Comparison of ENCODE assay signal across 8 cellular contexts in the genomic region with DNA sequence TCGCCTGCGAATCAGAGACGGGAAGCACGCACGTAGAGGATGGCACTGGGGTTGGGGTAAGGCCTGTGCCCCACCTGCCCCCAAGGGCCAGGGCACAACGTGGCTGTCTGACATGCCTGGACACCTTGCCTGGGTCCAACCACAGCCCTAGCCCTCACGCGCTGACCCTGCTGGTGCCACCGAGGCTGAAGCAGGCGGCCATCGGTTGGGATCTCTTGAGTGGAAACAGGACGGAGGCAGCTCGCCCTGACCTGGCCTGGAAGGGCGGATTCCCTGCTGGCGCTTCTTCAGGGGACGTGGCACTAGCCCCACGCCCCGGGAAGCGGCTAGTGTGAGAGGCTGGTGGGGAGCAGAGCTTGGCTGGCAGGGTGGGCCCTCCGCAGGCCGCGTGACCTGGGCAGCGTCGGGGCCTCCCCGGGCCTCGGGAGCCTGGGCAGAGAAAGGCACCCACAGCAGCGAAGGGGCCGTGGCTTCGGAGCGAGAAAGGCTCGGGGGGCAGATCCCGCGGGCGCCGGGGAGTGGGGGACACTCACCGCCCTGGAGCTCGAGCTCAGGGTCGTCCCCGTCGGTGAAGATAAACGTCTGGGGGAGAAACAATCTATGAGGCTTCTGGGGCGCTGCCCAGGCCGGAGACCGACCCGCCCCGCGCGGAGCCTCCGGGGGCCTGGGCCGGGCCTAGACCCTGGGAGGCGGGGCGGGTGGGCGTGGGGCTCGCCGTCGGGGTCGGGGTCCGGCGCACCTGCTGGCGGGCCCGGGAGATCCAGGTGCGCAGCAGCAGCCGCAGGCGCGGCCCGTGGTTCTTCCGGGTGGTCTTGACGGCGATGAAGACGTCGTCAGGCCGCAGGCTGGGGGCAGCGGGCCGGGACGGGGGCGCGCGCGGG. TPM values are rescaled to one million over a fixed set of nuclear protein-coding genes. Genes with fewer than 3 reads are reported as not detected.
DNase-seq lines count a peak whose midpoint lies in the region; ATAC-seq, FAIRE-seq and TF ChIP-seq lines count a peak whose summit lies in the region.

No MANE protein-coding gene starts in this region.

- TF ChIP-seq CTCF in astrocyte of the cerebellum (IDR thresholded peaks at IDR 0.05; ENCODE audit: low read depth, low read length, missing control alignments) (no peak), kidney (IDR thresholded peaks at IDR 0.05; ENCODE audit: borderline replicate concordance, extremely low read depth, insufficient read depth) (no peak), thoracic aorta (IDR thresholded peaks at IDR 0.05) (no peak)

- H3K9ac ChIP-seq in kidney (ENCODE audit: low read length in 2 of 2) = peak overlapping the region; percentile 34 to 41

- H3K27me3 ChIP-seq in HAP-1 (ENCODE audit: low read depth) (no peaks in the 10 kb centered on the region), thoracic aorta (replicated peaks; ENCODE audit: insufficient read depth) (no peaks in the 10 kb centered on the region)

- intact Hi-C loops in kidney (cut with DNase I) = no loop called here

- peaks cover 32% of the 10 kb centered on the region for H3K36me3 ChIP-seq in HAP-1 (replicated peaks)
- H3K36me3 ChIP-seq in kidney (ENCODE audit: control insufficient read depth in 1 of 2, insufficient read depth in 2 of 2, low read length in 2 of 2) = peaks cover 3 to 9% of the 10 kb centered on the region in 2 donors
- peaks cover 30% of the 10 kb centered on the region for H3K36me3 ChIP-seq in thoracic aorta

- DNase-seq in AG20443 (ENCODE audit: low spot score) (peak; percentile 59), HAP-1 (ENCODE audit: low spot score in 2 of 2) (no peak), astrocyte of the cerebellum (ENCODE audit: low read depth) (no peak), kidney (peak; percentile 80), thoracic aorta (ENCODE audit: low spot score) (no peak), NCI-H1092 treated with DMSO at 0.1 percent for 48 hours (lab: John Stamatoyannopoulos, UW) (no peak), cerebellar cortex (ENCODE audit: low spot score) (no peak)

- H3K9me3 ChIP-seq in HAP-1 = no peaks in the 10 kb centered on the region
- H3K9me3 ChIP-seq in kidney (ENCODE audit: control insufficient read depth in 1 of 2, low read length in 2 of 2) = no peaks in the 10 kb centered on the region
- H3K9me3 ChIP-seq in thoracic aorta = no peaks in the 10 kb centered on the region

- in situ Hi-C loops in HAP-1 (cut with MboI; ENCODE audit: low sequenced_read_pairs) = no loop called here
- in situ Hi-C loops in astrocyte of the cerebellum (cut with HindIII; ENCODE audit: low sequenced_read_pairs) = no loop called here

- FAIRE-seq in kidney (lab: Jason Lieb, UNC) = no peak

- ATAC-seq in thoracic aorta (ENCODE audit: insufficient number of reproducible peaks, low FRiP score, low read depth) = no peak
- ATAC-seq in HG03439 (IDR thresholded peaks at IDR 0.05; ENCODE audit: unreplicated experiment) = no peak

- no peak overlapping the region for H3K27ac ChIP-seq in kidney (ENCODE audit: low read depth in 2 of 2, low read length in 2 of 2)
- H3K27ac ChIP-seq in thoracic aorta = no peak overlapping the region

- H3K4me1 ChIP-seq in HAP-1 (peaks cover 3% of the 10 kb centered on the region; the same call in 1 of the 2 replicates), kidney (ENCODE audit: control insufficient read depth in 1 of 2, insufficient read depth in 1 of 2, low read depth in 1 of 2, low read length in 2 of 2) (peaks cover 8 to 24% of the 10 kb centered on the region in 2 donors), thoracic aorta (ENCODE audit: control insufficient read depth in 1 of 2, low read depth in 2 of 2) (peaks cover 9 to 38% of the 10 kb centered on the region in 2 donors)

- H3K4me3 ChIP-seq in HAP-1 = peak overlapping the region; percentile 71
- H3K4me3 ChIP-seq in astrocyte of the cerebellum (ENCODE audit: low read depth, low read length) = peak overlapping the region; percentile 76
- H3K4me3 ChIP-seq in kidney (ENCODE audit: low read length in 2 of 2) = peak overlapping the region; percentile 56 to 66
- H3K4me3 ChIP-seq in thoracic aorta = peak overlapping the region; percentile 82

RNA-seq across cellular contexts. Expression of a gene that starts 0.6 kb away (rescaled TPM):
- total RNA-seq in kidney (29.8 TPM), thoracic aorta (10 to 100 TPM; 39.9 to 45.3 TPM)
- polyA plus RNA-seq in kidney (ENCODE audit: insufficient read depth, low read depth, low replicate concordance) = 47.3 TPM

RNA-seq across cellular contexts. Expression of a gene that starts 0.7 kb away (rescaled TPM):
- total RNA-seq in kidney (99.3 TPM), thoracic aorta (10 to 100 TPM; 43.2 to 91.9 TPM)
- 149 TPM for polyA plus RNA-seq in kidney (ENCODE audit: insufficient read depth, low read depth, low replicate concordance)

RNA-seq across cellular contexts. Expression of a gene that starts 13.5 kb away (rescaled TPM):
- total RNA-seq in kidney = 102 TPM
- polyA plus RNA-seq in kidney (ENCODE audit: insufficient read depth, low read depth, low replicate concordance) = 551 TPM
- total RNA-seq in thoracic aorta = 10 to 100 TPM; 33.9 to 87.1 TPM

RNA-seq across cellular contexts. Expression of a gene that starts 14.6 kb away (rescaled TPM):
- 84.8 TPM for total RNA-seq in kidney
- polyA plus RNA-seq in kidney (ENCODE audit: insufficient read depth, low read depth, low replicate concordance) = 102 TPM
- 10 to 100 TPM; 77.3 to 88.9 TPM for total RNA-seq in thoracic aorta

RNA-seq across cellular contexts. Expression of a gene that starts 19.5 kb away (rescaled TPM):
- total RNA-seq in kidney (2.6 TPM), thoracic aorta (1 to 10 TPM in 1 of 2 donors, not detected in 1; 1.8 TPM)
- 13.1 TPM for polyA plus RNA-seq in kidney (ENCODE audit: insufficient read depth, low read depth, low replicate concordance)

Comparison
In these comparisons a context has a peak if more than half of its experiments do, and no peak if none do; other contexts are left out.
1. DNase-seq: peak in AG20443 (single experiment) and kidney (single experiment); none in HAP-1 (0 of 2), astrocyte of the cerebellum (single experiment), thoracic aorta (single experiment), NCI-H1092 treated with DMSO at 0.1 percent for 48 hours (single experiment) and cerebellar cortex (single experiment).
2. Peak in every context shown above with its lines, with median percentiles within 50 percentile points of each other: H3K4me3 ChIP-seq.